Comparison of ENCODE assay signal across 7 cellular contexts in genomic region chr9:66900490-66901131, GRCh38. TPM values are rescaled to one million over a fixed set of nuclear protein-coding genes. Genes with fewer than 3 reads are reported as not detected.
DNase-seq lines count a peak whose midpoint lies in the region; ATAC-seq and FAIRE-seq lines count a peak whose summit lies in the region.
"Not testable (repeated sequence)": the region's sequence is repeated elsewhere in the genome, so short reads cannot be mapped to it uniquely, and the experiment has no call there.

Gene ZNF658 (plus strand): TSS chr9:66900725. CDS start chr9:66903562, 2,837 bp downstream.

- not testable (repeated sequence) for H3K36me3 ChIP-seq in mesendoderm (ENCODE audit: control insufficient read depth, insufficient read depth, low read length)

- H3K18ac ChIP-seq in mesendoderm (ENCODE audit: low read length): not testable (repeated sequence)

- H3K23ac ChIP-seq in mesendoderm (ENCODE audit: low read length): not testable (repeated sequence)

- not testable (repeated sequence) for H2BK120ac ChIP-seq in mesendoderm (ENCODE audit: low read depth, low read length)

- H3K56ac ChIP-seq in mesendoderm (ENCODE audit: low read length): peak within 1 kb of the TSS; percentile 64

- H3K4me3 ChIP-seq in mesendoderm (ENCODE audit: low read length): not testable (repeated sequence)

- not testable (repeated sequence) for H2BK15ac ChIP-seq in mesendoderm (replicated peaks; ENCODE audit: low read depth)

- not testable (repeated sequence) for H2BK5ac ChIP-seq in mesendoderm (ENCODE audit: low read length)

- H3K4me2 ChIP-seq in mesendoderm (ENCODE audit: low read length): not testable (repeated sequence)

- not testable (repeated sequence) for H4K8ac ChIP-seq in mesendoderm (ENCODE audit: low read depth, low read length)

- H3K27me3 ChIP-seq in mesendoderm (ENCODE audit: insufficient read depth, low read length, poor library complexity): not testable (repeated sequence)

- not testable (repeated sequence) for H3K27ac ChIP-seq in mesendoderm (ENCODE audit: low read depth, low read length)

- WGBS in mesendoderm (ENCODE audit: extremely low coverage, insufficient coverage, low lambda C conversion rate): no CpG with 5 or more reads among the region's 46 CpGs

- H3K79me1 ChIP-seq in mesendoderm (ENCODE audit: low read length): not testable (repeated sequence)

- not testable (repeated sequence) for H3K4ac ChIP-seq in mesendoderm (ENCODE audit: low read depth, low read length)

- not testable (repeated sequence) for H3K4me1 ChIP-seq in mesendoderm (ENCODE audit: control insufficient read depth, low read depth, low read length)

- H3K9ac ChIP-seq in mesendoderm (ENCODE audit: low read length): peak within 1 kb of the TSS; percentile 30

- not testable (repeated sequence) for H3K79me2 ChIP-seq in mesendoderm (ENCODE audit: control insufficient read depth, insufficient read depth, low read length)

- H2AK5ac ChIP-seq in mesendoderm (ENCODE audit: low read length): not testable (repeated sequence)

- FAIRE-seq in RCC 7860 (lab: Jason Lieb, UNC): not testable (repeated sequence)

- peak; percentile 87 for DNase-seq in RCC 7860 (ENCODE audit: low spot score)
- peak; percentile 4 to 26 for DNase-seq in activated T-helper 1 cell treated with anti-CD3 and anti-CD28 coated beads, Interleukin-2, amount 50 U/mL, for 16 hours (ENCODE audit: low read depth in 1 of 2, low spot score in 1 of 2)
- DNase-seq in mesendoderm: peak; percentile 94
- DNase-seq in stimulated activated CD4-positive, alpha-beta T cell treated with anti-CD3 and anti-CD28 coated beads, Interleukin-15, amount 100 ng/mL, for 48 hours (ENCODE audit: low read depth in 2 of 2): peak; percentile 55

- ATAC-seq in GM19035 (IDR thresholded peaks at IDR 0.05; ENCODE audit: unreplicated experiment) (peak; percentile 97), HG03045 (IDR thresholded peaks at IDR 0.05; ENCODE audit: unreplicated experiment) (peak; percentile 98), esophagus mucosa (peak; percentile 97)

- H4K5ac ChIP-seq in mesendoderm (ENCODE audit: low read length): not testable (repeated sequence)

RNA-seq across cellular contexts. Expression of gene ZNF658, which starts in this region (rescaled TPM):
- 4.7 TPM for total RNA-seq in esophagus mucosa
- polyA plus RNA-seq in mesendoderm (2013, experiment 1 of 2): 1.8 TPM
- polyA plus RNA-seq in mesendoderm (2013, experiment 2 of 2): 1.8 TPM

Comparison
In these comparisons a context has a peak if more than half of its experiments do, and no peak if none do; other contexts are left out.
1. DNase-seq: peak in every context shown above with its lines; median percentile 94 in mesendoderm; 87 in RCC 7860; 55 in stimulated activated CD4-positive, alpha-beta T cell treated with anti-CD3 and anti-CD28 coated beads, Interleukin-15, amount 100 ng/mL, for 48 hours; 15 in activated T-helper 1 cell treated with anti-CD3 and anti-CD28 coated beads, Interleukin-2, amount 50 U/mL, for 16 hours.